In the genomic region with DNA sequence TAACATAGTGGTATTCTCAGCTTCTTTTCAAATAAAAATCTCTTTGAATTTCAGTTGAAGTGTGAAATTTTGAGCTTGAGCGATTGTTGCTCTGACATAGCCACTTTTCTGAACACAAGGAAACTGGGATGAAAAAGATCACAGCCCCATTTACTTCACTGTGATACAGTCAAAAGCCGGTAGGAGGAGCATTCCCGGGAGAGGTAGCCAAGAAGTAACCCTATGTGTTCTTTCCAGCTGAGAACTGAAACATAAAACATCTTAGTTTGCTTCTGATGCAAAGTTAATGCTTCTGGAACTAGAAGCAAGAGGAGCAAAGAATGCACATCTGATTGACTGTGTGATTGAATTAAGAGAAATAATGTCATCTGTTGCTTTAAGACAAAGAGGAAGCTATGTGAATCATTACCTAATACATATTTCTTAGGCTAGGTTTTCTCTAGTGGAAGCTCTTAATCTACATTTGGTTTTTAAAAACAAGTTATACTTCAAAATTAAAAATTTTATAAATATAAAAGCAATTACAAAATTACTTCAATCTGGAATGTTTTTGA, we compare ENCODE assay signal across 9 cellular contexts.
DNase-seq lines count a peak whose midpoint lies in the region; ATAC-seq and TF ChIP-seq lines count a peak whose summit lies in the region.
"Had no signal": no experiment of that assay in that cellular context is flagged by ENCODE, and none has a peak within 500 bp of the region (broad histone marks: within the 10 kb centered on the region; RNA-seq: fewer than 3 reads in every experiment).

No MANE protein-coding gene starts in this region.

- H3K9ac ChIP-seq in PC-3 (ENCODE audit: low read length), result no peak overlapping the region

- CTCF ChIA-PET in PC-3 (lab: Charles Lee), result interaction anchor here (0.6 kb wide), 3 partner anchors 108 to 726 kb away, joined by 3 read pairs; partner anchors contain the start of gene PDHA2

- H3K27me3 Mint-ChIP-seq in GM23338 (ENCODE audit: insufficient read depth, low read depth, poor library complexity) (no peaks in the 10 kb centered on the region), nephron (ENCODE audit: low read depth) (no peaks in the 10 kb centered on the region)

- no peaks in the 10 kb centered on the region for H3K9me3 Mint-ChIP-seq in GM23338
- no peaks in the 10 kb centered on the region for H3K9me3 Mint-ChIP-seq in nephron

- H3F3A ChIP-seq in GM23338 (replicated peaks; ENCODE audit: low read depth) (no peaks in the 10 kb centered on the region), PC-3 (ENCODE audit: low read length, unreplicated experiment) (no peaks in the 10 kb centered on the region)

- H3K27ac ChIP-seq in GM23338 (ENCODE audit: low read depth), result no peak overlapping the region
- H3K27ac ChIP-seq in PC-3 (ENCODE audit: low read length), result no peak overlapping the region

- H3K27me3 ChIP-seq in GM23338 (ENCODE audit: insufficient read depth) (no peaks in the 10 kb centered on the region), PC-3 (ENCODE audit: low read length) (no peaks in the 10 kb centered on the region)

- no peak overlapping the region for H3K4me2 ChIP-seq in GM23338
- no peak overlapping the region for H3K4me2 ChIP-seq in PC-3 (ENCODE audit: low read length)

- ATAC-seq in GM23338 (peak; percentile 74), PC-3 (no peak), GM18517 (IDR thresholded peaks at IDR 0.05; ENCODE audit: unreplicated experiment) (no peak)

- H3K9me2 ChIP-seq in GM23338 (ENCODE audit: insufficient read depth) (peaks cover 8% of the 10 kb centered on the region), PC-3 (replicated peaks; ENCODE audit: low read length) (no peaks in the 10 kb centered on the region)

- no peaks in the 10 kb centered on the region for H4K20me1 ChIP-seq in GM23338 (replicated peaks; ENCODE audit: insufficient read depth)
- no peaks in the 10 kb centered on the region for H4K20me1 ChIP-seq in PC-3 (ENCODE audit: low read length)

- H3K27ac Mint-ChIP-seq in GM23338, result no peak overlapping the region
- H3K27ac Mint-ChIP-seq in nephron, result no peak overlapping the region

- H3K9me3 ChIP-seq in PC-3 (ENCODE audit: low read length), result no peaks in the 10 kb centered on the region

- H3K4me1 ChIP-seq in GM23338 (ENCODE audit: insufficient read depth) (peaks cover 19% of the 10 kb centered on the region; the same call in 1 of the 2 replicates), PC-3 (ENCODE audit: insufficient read depth, low read length) (no peaks in the 10 kb centered on the region)

- TF ChIP-seq CTCF in GM23338 (conservative IDR thresholded peaks at IDR 0.05; ENCODE audit: low read depth in 2 of 2) (peak; percentile 60 to 65), PC-3 (conservative IDR thresholded peaks at IDR 0.05; ENCODE audit: low read depth, low read length) (peak; percentile 58), epithelial cell of esophagus (IDR thresholded peaks at IDR 0.05; ENCODE audit: insufficient read depth, low read depth, low read length, missing control alignments) (peak; percentile 73), nephron (IDR thresholded peaks at IDR 0.05; ENCODE audit: unreplicated experiment in 3 of 3) (peak; percentile 37 to 54 (median 38))

- POLR2A ChIA-PET in PC-3 (lab: Charles Lee; ENCODE audit: unreplicated experiment), result no interaction called here

- H3K4me3 Mint-ChIP-seq in GM23338, result no peak overlapping the region
- H3K4me3 Mint-ChIP-seq in nephron, result no peak overlapping the region

- H2AFZ ChIP-seq in GM23338 (no peak overlapping the region), PC-3 (ENCODE audit: low read length) (no peak overlapping the region)

- no TSS peak for BruUV-seq in PC-3 (replicated peaks; lab: Mats Ljungman, UMichigan)

- no peaks in the 10 kb centered on the region for H3K36me3 ChIP-seq in GM23338 (ENCODE audit: insufficient read depth)
- no peaks in the 10 kb centered on the region for H3K36me3 ChIP-seq in PC-3 (ENCODE audit: low read depth, low read length)

- DNase-seq in GM23338 (ENCODE audit: low spot score) (peak; percentile 79), PC-3 (peak; percentile 47), epithelial cell of esophagus (ENCODE audit: low read depth) (peak; percentile 37), DMS53 (lab: John Stamatoyannopoulos, UW) (no peak), GM03348 (ENCODE audit: low spot score) (no peak), NCI-H446 (lab: John Stamatoyannopoulos, UW) (no peak)
- DNase-seq: NCI-H2029 treated with DMSO at 0.1 percent for 48 hours had no signal

- H3K4me1 Mint-ChIP-seq in GM23338, result peaks cover 18% of the 10 kb centered on the region
- H3K4me1 Mint-ChIP-seq in nephron, result no peaks in the 10 kb centered on the region

- no peaks in the 10 kb centered on the region for H3K79me2 ChIP-seq in GM23338 (replicated peaks; ENCODE audit: insufficient read depth)
- no peaks in the 10 kb centered on the region for H3K79me2 ChIP-seq in PC-3 (ENCODE audit: low read length)

- H3K36me3 Mint-ChIP-seq in GM23338 (ENCODE audit: low read depth) (no peaks in the 10 kb centered on the region; the same call in 2 of the 3 replicates), nephron (ENCODE audit: low read depth) (no peaks in the 10 kb centered on the region)

- intact Hi-C loops in PC-3 (cut with micrococcal nuclease), result no loop called here

- no peak overlapping the region for H3K4me3 ChIP-seq in GM23338
- no peak overlapping the region for H3K4me3 ChIP-seq in PC-3 (ENCODE audit: low read length)
- H3K4me3 ChIP-seq in epithelial cell of esophagus (ENCODE audit: low read length), result no peak overlapping the region

TF ChIP-seq in GM23338, 12 proteins besides CTCF, POLR2A, EP300 and RAD21 (continues in another document):
- TF ChIP-seq ZNF114 (CRISPR knock-in tag; IDR thresholded peaks at IDR 0.05), result no peak
- TF ChIP-seq POLR2AphosphoS5 (IDR thresholded peaks at IDR 0.05; ENCODE audit: low read depth), result no peak
- TF ChIP-seq CREB1 (CRISPR knock-in tag; IDR thresholded peaks at IDR 0.05; ENCODE audit: low read depth), result no peak
- no peak for TF ChIP-seq JUNB (IDR thresholded peaks at IDR 0.05; ENCODE audit: unreplicated experiment)
- TF ChIP-seq, protein P1, sequence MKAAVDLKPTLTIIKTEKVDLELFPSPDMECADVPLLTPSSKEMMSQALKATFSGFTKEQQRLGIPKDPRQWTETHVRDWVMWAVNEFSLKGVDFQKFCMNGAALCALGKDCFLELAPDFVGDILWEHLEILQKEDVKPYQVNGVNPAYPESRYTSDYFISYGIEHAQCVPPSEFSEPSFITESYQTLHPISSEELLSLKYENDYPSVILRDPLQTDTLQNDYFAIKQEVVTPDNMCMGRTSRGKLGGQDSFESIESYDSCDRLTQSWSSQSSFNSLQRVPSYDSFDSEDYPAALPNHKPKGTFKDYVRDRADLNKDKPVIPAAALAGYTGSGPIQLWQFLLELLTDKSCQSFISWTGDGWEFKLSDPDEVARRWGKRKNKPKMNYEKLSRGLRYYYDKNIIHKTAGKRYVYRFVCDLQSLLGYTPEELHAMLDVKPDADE (IDR thresholded peaks at IDR 0.05), result no peak
- no peak for TF ChIP-seq NANOG (IDR thresholded peaks at IDR 0.05; ENCODE audit: borderline replicate concordance)
- TF ChIP-seq EZH2 (IDR thresholded peaks at IDR 0.05; ENCODE audit: low read depth, unreplicated experiment), result no peak
- no peak for TF ChIP-seq STAT1 (IDR thresholded peaks at IDR 0.05; ENCODE audit: unreplicated experiment)

Comparison
In these comparisons a context has a peak if more than half of its experiments do, and no peak if none do; other contexts are left out.
1. DNase-seq: peak in GM23338 (single experiment), PC-3 (single experiment) and epithelial cell of esophagus (single experiment); none in DMS53 (single experiment), GM03348 (single experiment) and NCI-H446 (0 of 2).
2. Peak in every context shown above with its lines, with median percentiles within 50 percentile points of each other: CTCF ChIP-seq.